Comparison of ENCODE assay signal across 8 cellular contexts in the genomic region with DNA sequence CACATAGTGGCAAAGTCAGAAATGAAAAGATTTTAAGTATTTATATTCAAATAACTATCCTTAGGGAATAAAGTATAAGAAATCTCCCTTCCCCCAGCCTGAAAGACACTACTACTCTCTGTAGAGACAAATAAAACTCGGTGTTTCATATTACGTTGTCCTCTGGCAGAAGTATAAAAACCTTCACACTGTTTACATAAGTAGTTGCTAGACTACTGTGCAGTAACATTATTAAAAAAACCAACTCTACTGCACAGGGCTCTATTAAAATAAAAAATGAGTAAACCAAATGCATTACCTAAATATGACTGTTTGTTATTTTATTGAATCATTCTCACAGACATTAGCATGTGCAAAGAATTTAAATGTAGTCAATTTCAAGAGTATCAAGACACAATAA.
DNase-seq lines count a peak whose midpoint lies in the region; ATAC-seq, FAIRE-seq and TF ChIP-seq lines count a peak whose summit lies in the region.

No MANE protein-coding gene starts in this region.

- H3K4me2 ChIP-seq in astrocyte (ENCODE audit: low read length) (peak overlapping the region; percentile 25), skeletal muscle satellite cell (ENCODE audit: low read length) (peak overlapping the region; percentile 59)

- H3K9me3 ChIP-seq in breast epithelium (no peaks in the 10 kb centered on the region), astrocyte (ENCODE audit: insufficient read depth, low read depth, low read length) (no peaks in the 10 kb centered on the region), left ventricle myocardium inferior (replicated peaks) (no peaks in the 10 kb centered on the region), skeletal muscle satellite cell (replicated peaks; ENCODE audit: low read length) (no peaks in the 10 kb centered on the region)

- H3K27me3 Mint-ChIP-seq in MCF 10A (ENCODE audit: insufficient read depth, unreplicated experiment) (no peaks in the 10 kb centered on the region), astrocyte (ENCODE audit: low read depth, unreplicated experiment) (no peaks in the 10 kb centered on the region)

- no peak overlapping the region for H3K4me3 ChIP-seq in breast epithelium
- H3K4me3 ChIP-seq in astrocyte (ENCODE audit: insufficient read depth, low read depth, low read length): no peak overlapping the region
- peak overlapping the region; percentile 4 for H3K4me3 ChIP-seq in left ventricle myocardium inferior
- no peak overlapping the region for H3K4me3 ChIP-seq in skeletal muscle satellite cell (ENCODE audit: low read length)

- no TSS peak for BruUV-seq in MCF 10A (replicated peaks; lab: Mats Ljungman, UMichigan)

- H3K4me3 Mint-ChIP-seq in MCF 10A (ENCODE audit: unreplicated experiment): no peak overlapping the region
- H3K4me3 Mint-ChIP-seq in astrocyte (ENCODE audit: unreplicated experiment): no peak overlapping the region

- H3K27me3 ChIP-seq in breast epithelium (no peaks in the 10 kb centered on the region), astrocyte (ENCODE audit: insufficient read depth, low read length) (no peaks in the 10 kb centered on the region), left ventricle myocardium inferior (ENCODE audit: low read depth) (no peaks in the 10 kb centered on the region), skeletal muscle satellite cell (ENCODE audit: control insufficient read depth, insufficient read depth, low read length) (no peaks in the 10 kb centered on the region)

- H3K79me2 ChIP-seq in astrocyte (ENCODE audit: insufficient read depth, low read length): peaks cover 70% of the 10 kb centered on the region

- DNase-seq in MCF 10A (ENCODE audit: unreplicated experiment) (peak; percentile 37), breast epithelium (ENCODE audit: low spot score in 2 of 2) (no peak), astrocyte (ENCODE audit: low read depth) (peak; percentile 62), left ventricle myocardium inferior (no peak), NCI-H146 treated with DMSO at 0.1 percent for 48 hours (lab: John Stamatoyannopoulos, UW; ENCODE audit: unreplicated experiment) (no peak)
- no peak for DNase-seq in activated CD4-positive, alpha-beta T cell treated with anti-CD3 and anti-CD28 coated beads for 48 hours

- no peaks in the 10 kb centered on the region for H3K9me3 Mint-ChIP-seq in MCF 10A (ENCODE audit: unreplicated experiment)
- H3K9me3 Mint-ChIP-seq in astrocyte (ENCODE audit: unreplicated experiment): no peaks in the 10 kb centered on the region

- no peak for ATAC-seq in GM21786 (IDR thresholded peaks at IDR 0.05; ENCODE audit: unreplicated experiment)

- no peak overlapping the region for H2AFZ ChIP-seq in astrocyte (ENCODE audit: low read depth, low read length)

- peak overlapping the region; percentile 1 for H3K9ac ChIP-seq in astrocyte (ENCODE audit: low read length)
- H3K9ac ChIP-seq in skeletal muscle satellite cell (ENCODE audit: low read depth, low read length): peak overlapping the region; percentile 54

- peaks cover 68% of the 10 kb centered on the region for H3K36me3 Mint-ChIP-seq in MCF 10A (ENCODE audit: insufficient read depth, unreplicated experiment)
- H3K36me3 Mint-ChIP-seq in astrocyte (ENCODE audit: low read depth, unreplicated experiment): peaks cover 7% of the 10 kb centered on the region

- POLR2A ChIA-PET in MCF 10A (lab: Yijun Ruan, JAX): interaction anchor here (1.3 kb wide), 1 partner anchor 10 kb away, joined by 5 read pairs; no protein-coding TSS in a partner anchor

- H4K20me1 ChIP-seq in astrocyte (ENCODE audit: insufficient read depth, low read length): peaks cover 45% of the 10 kb centered on the region

- no peak for TF ChIP-seq POLR2A in breast epithelium (IDR thresholded peaks at IDR 0.05)

- H3K36me3 ChIP-seq in breast epithelium (peaks cover 2% of the 10 kb centered on the region), astrocyte (ENCODE audit: insufficient read depth, low read length) (peaks cover 3% of the 10 kb centered on the region), left ventricle myocardium inferior (peaks cover 29% of the 10 kb centered on the region), skeletal muscle satellite cell (ENCODE audit: insufficient read depth, low read length) (peaks cover 13% of the 10 kb centered on the region)

- H3K4me1 ChIP-seq in breast epithelium (no peaks in the 10 kb centered on the region), astrocyte (ENCODE audit: insufficient read depth, low read length) (peaks cover 14% of the 10 kb centered on the region), left ventricle myocardium inferior (peaks cover 40% of the 10 kb centered on the region), skeletal muscle satellite cell (ENCODE audit: control insufficient read depth, insufficient read depth, low read length) (peaks cover 18% of the 10 kb centered on the region)

- CTCF ChIA-PET in MCF 10A (lab: Yijun Ruan, JAX): no interaction called here

- FAIRE-seq in astrocyte (lab: Jason Lieb, UNC): no peak

- H3K27ac ChIP-seq in breast epithelium (no peak overlapping the region), astrocyte (ENCODE audit: low read depth, low read length) (peak overlapping the region; percentile 74), left ventricle myocardium inferior (replicated peaks) (peak overlapping the region; percentile 43)

- peaks cover 6% of the 10 kb centered on the region for H3K4me1 Mint-ChIP-seq in MCF 10A (ENCODE audit: insufficient read depth, unreplicated experiment)
- peaks cover 9% of the 10 kb centered on the region for H3K4me1 Mint-ChIP-seq in astrocyte (ENCODE audit: low read depth, unreplicated experiment)

- intact Hi-C loops in MCF 10A (cut with micrococcal nuclease) (no loop called here), breast epithelium (cut with DNase I; ENCODE audit: low total_unique reads) (no loop called here), left ventricle myocardium inferior (cut with micrococcal nuclease) (no loop called here)

- H3K27ac Mint-ChIP-seq in MCF 10A (ENCODE audit: low read depth, unreplicated experiment) (no peak overlapping the region), astrocyte (ENCODE audit: unreplicated experiment) (no peak overlapping the region)

- TF ChIP-seq CTCF in MCF 10A (IDR thresholded peaks at IDR 0.05; ENCODE audit: unreplicated experiment) (no peak), breast epithelium (IDR thresholded peaks at IDR 0.05) (no peak), astrocyte (IDR thresholded peaks at IDR 0.05; ENCODE audit: insufficient read depth, low read depth, low read length) (no peak), left ventricle myocardium inferior (IDR thresholded peaks at IDR 0.05; ENCODE audit: borderline replicate concordance) (no peak)

Comparison
In these comparisons a context has a peak if more than half of its experiments do, and no peak if none do; other contexts are left out.
1. DNase-seq: peak in MCF 10A (single experiment) and astrocyte (single experiment); none in breast epithelium (0 of 2), left ventricle myocardium inferior (single experiment), NCI-H146 treated with DMSO at 0.1 percent for 48 hours (single experiment) and activated CD4-positive, alpha-beta T cell treated with anti-CD3 and anti-CD28 coated beads for 48 hours (single experiment).
2. H3K27ac ChIP-seq: peak in astrocyte (single experiment) and left ventricle myocardium inferior (single experiment); none in breast epithelium (0 of 2).